ENCODE assay signal across 22 cellular contexts in the genomic region with DNA sequence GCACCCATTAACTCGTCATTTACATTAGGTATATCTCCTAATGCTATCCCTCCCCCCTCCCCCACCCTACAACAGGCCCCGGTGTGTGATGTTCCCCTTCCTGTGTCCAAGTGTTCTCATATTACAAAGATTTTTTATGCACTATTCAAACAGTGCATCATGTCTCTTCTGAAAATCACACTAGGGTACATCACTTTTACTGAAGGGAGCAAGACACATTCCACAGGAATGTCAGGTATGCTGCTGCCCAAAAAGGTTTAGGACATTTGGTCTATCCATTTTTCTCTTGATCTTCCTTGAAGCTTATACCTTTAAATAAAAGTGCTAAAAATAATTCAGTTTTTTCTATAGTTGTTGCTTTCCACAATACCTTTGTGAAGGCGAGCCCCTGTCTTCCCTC. TPM values are rescaled to one million over a fixed set of nuclear protein-coding genes. Genes with fewer than 3 reads are reported as not detected.
A peak's percentile ranks its signal among the peaks of the same experiment; 100 is the strongest.
DNase-seq lines count a peak whose midpoint lies in the region; ATAC-seq, FAIRE-seq and TF ChIP-seq lines count a peak whose summit lies in the region.
"Had no signal": no experiment of that assay in that cellular context is flagged by ENCODE, and none has a peak within 500 bp of the region (broad histone marks: within the 10 kb centered on the region; RNA-seq: fewer than 3 reads in every experiment).

No MANE protein-coding gene starts in this region.

- H3K4me2 ChIP-seq in GM23248 (ENCODE audit: unreplicated experiment) (no peak overlapping the region), PC-3 (ENCODE audit: low read length) (no peak overlapping the region), mesendoderm (ENCODE audit: low read length) (no peak overlapping the region)
- H3K4me2 ChIP-seq: A549, KMS-11, PC-9 had no signal

- no peak overlapping the region for H3K18ac ChIP-seq in mesendoderm (ENCODE audit: low read length)

- in situ Hi-C loops in GM23248 (cut with MboI), result no loop called here

- H2AFZ ChIP-seq in GM23248 (no peak overlapping the region), PC-3 (ENCODE audit: low read length) (no peak overlapping the region)
- H2AFZ ChIP-seq: PC-9 had no signal

- no peak overlapping the region for H3K23ac ChIP-seq in mesendoderm (ENCODE audit: low read length)

- ATAC-seq in PC-3, result peak; percentile 43; the same call in 1 of the 2 replicates

- intact Hi-C loops in PC-3 (cut with micrococcal nuclease), result loop anchor here (5.0 to 10.0 kb wide), 2 partner anchors 453 to 881 kb away; no protein-coding TSS in a partner anchor

- H2AK5ac ChIP-seq in mesendoderm (ENCODE audit: low read length), result no peak overlapping the region

- no peak overlapping the region for H3K27ac ChIP-seq in GM23248
- no peak overlapping the region for H3K27ac ChIP-seq in PC-3 (ENCODE audit: low read length)
- H3K27ac ChIP-seq in mesendoderm (ENCODE audit: low read depth, low read length), result no peak overlapping the region
- H3K27ac ChIP-seq: A549, KMS-11, PC-9, SJSA1 had no signal

- H3K79me1 ChIP-seq in mesendoderm (ENCODE audit: low read length), result no peaks in the 10 kb centered on the region

- peaks cover 2% of the 10 kb centered on the region; the same call in 1 of the 2 replicates for H3K4me1 ChIP-seq in GM23248 (ENCODE audit: insufficient read depth)
- H3K4me1 ChIP-seq in PC-3 (ENCODE audit: insufficient read depth, low read length), result 0 out of 2 replicates have a peak, but pooled peaks cover 3% of the 10 kb centered on the region
- H3K4me1 ChIP-seq in mesendoderm (ENCODE audit: control insufficient read depth, low read depth, low read length), result no peaks in the 10 kb centered on the region
- H3K4me1 ChIP-seq: A549, SJSA1 had no signal

- no peak overlapping the region for H3K4ac ChIP-seq in mesendoderm (ENCODE audit: low read depth, low read length)

- TF ChIP-seq CTCF in PC-3 (conservative IDR thresholded peaks at IDR 0.05; ENCODE audit: low read depth, low read length) (no peak), bronchial epithelial cell (IDR thresholded peaks at IDR 0.05; ENCODE audit: insufficient read depth, low read length, severe bottlenecking) (no peak)

- 68 to 77% methylated on average over 2 to 3 of the region's 3 CpGs for WGBS in GM23248 (ENCODE audit: low coverage in 1 of 2, low lambda C conversion rate in 2 of 2, missing lambda C conversion rate in 2 of 2), 2 experiments
- WGBS in mesendoderm (ENCODE audit: extremely low coverage, insufficient coverage, low lambda C conversion rate), result no CpG with 5 or more reads among the region's 3 CpGs

- H3K9me3 ChIP-seq in GM23248 (ENCODE audit: low read depth) (no peaks in the 10 kb centered on the region), PC-3 (ENCODE audit: low read length) (no peaks in the 10 kb centered on the region)
- H3K9me3 ChIP-seq: A549, SJSA1 had no signal

- no peak for FAIRE-seq in bronchial epithelial cell (lab: Jason Lieb, UNC)
- FAIRE-seq: A549, GM12891, H1 had no signal

- H2BK5ac ChIP-seq in mesendoderm (ENCODE audit: low read length), result no peak overlapping the region

- H3K9ac ChIP-seq in GM23248 (no peak overlapping the region), PC-3 (ENCODE audit: low read length) (no peak overlapping the region), mesendoderm (ENCODE audit: low read length) (no peak overlapping the region)
- H3K9ac ChIP-seq: KMS-11 had no signal

- H3K4me3 ChIP-seq in GM23248 (no peak overlapping the region), PC-3 (ENCODE audit: low read length) (no peak overlapping the region), bronchial epithelial cell (ENCODE audit: low read depth, low read length) (no peak overlapping the region), mesendoderm (ENCODE audit: low read length) (no peak overlapping the region)
- H3K4me3 ChIP-seq: A549, PC-9, SJSA1 had no signal

- CTCF ChIA-PET in PC-3 (lab: Charles Lee), result no interaction called here

- H2BK15ac ChIP-seq in mesendoderm (replicated peaks; ENCODE audit: low read depth), result no peak overlapping the region

- no peak overlapping the region for H4K5ac ChIP-seq in mesendoderm (ENCODE audit: low read length)

- H3K9me2 ChIP-seq in GM23248 (ENCODE audit: insufficient read depth), result no peaks in the 10 kb centered on the region
- no peaks in the 10 kb centered on the region for H3K9me2 ChIP-seq in PC-3 (replicated peaks; ENCODE audit: low read length)

- H3K27me3 ChIP-seq in GM23248 (replicated peaks; ENCODE audit: insufficient read depth), result peaks cover 4% of the 10 kb centered on the region; the same call in 1 of the 2 replicates
- H3K27me3 ChIP-seq in PC-3 (ENCODE audit: low read length), result peaks cover 5% of the 10 kb centered on the region; the same call in 1 of the 2 replicates
- H3K27me3 ChIP-seq in bronchial epithelial cell (ENCODE audit: control insufficient read depth, insufficient read depth, low read length), result no peaks in the 10 kb centered on the region
- no peaks in the 10 kb centered on the region for H3K27me3 ChIP-seq in mesendoderm (ENCODE audit: insufficient read depth, low read length, poor library complexity)
- H3K27me3 ChIP-seq: SJSA1 had no signal

- no peaks in the 10 kb centered on the region for H3K79me2 ChIP-seq in GM23248 (ENCODE audit: insufficient read depth)
- no peaks in the 10 kb centered on the region for H3K79me2 ChIP-seq in PC-3 (ENCODE audit: low read length)
- H3K79me2 ChIP-seq in mesendoderm (ENCODE audit: control insufficient read depth, insufficient read depth, low read length), result no peaks in the 10 kb centered on the region

- no peak overlapping the region for H4K8ac ChIP-seq in mesendoderm (ENCODE audit: low read depth, low read length)

- H3K36me3 ChIP-seq in GM23248 (ENCODE audit: low read depth), result no peaks in the 10 kb centered on the region
- no peaks in the 10 kb centered on the region for H3K36me3 ChIP-seq in PC-3 (ENCODE audit: low read depth, low read length)
- no peaks in the 10 kb centered on the region for H3K36me3 ChIP-seq in bronchial epithelial cell (ENCODE audit: control insufficient read depth, insufficient read depth, low read length)
- H3K36me3 ChIP-seq in mesendoderm (ENCODE audit: control insufficient read depth, insufficient read depth, low read length), result no peaks in the 10 kb centered on the region
- H3K36me3 ChIP-seq: SJSA1 had no signal

- POLR2A ChIA-PET in PC-3 (lab: Charles Lee; ENCODE audit: unreplicated experiment), result no interaction called here

- no TSS peak for BruUV-seq in PC-3 (replicated peaks; lab: Mats Ljungman, UMichigan)

- H2BK120ac ChIP-seq in mesendoderm (ENCODE audit: low read depth, low read length), result no peak overlapping the region

- no peak overlapping the region for H3K56ac ChIP-seq in mesendoderm (ENCODE audit: low read length)

- H4K20me1 ChIP-seq in GM23248 (ENCODE audit: insufficient read depth) (no peaks in the 10 kb centered on the region), PC-3 (ENCODE audit: low read length) (no peaks in the 10 kb centered on the region)

- no peaks in the 10 kb centered on the region for H3F3A ChIP-seq in GM23248 (ENCODE audit: insufficient read depth)
- H3F3A ChIP-seq in PC-3 (ENCODE audit: low read length, unreplicated experiment), result no peaks in the 10 kb centered on the region

- DNase-seq in GM23248, result peak; percentile 1
- DNase-seq in PC-3, result peak; percentile 38
- DNase-seq in bronchial epithelial cell (ENCODE audit: low read depth), result peak; percentile 10
- DNase-seq in mesendoderm, result peak; percentile 27
- no peak for DNase-seq in pons (ENCODE audit: low spot score)
- DNase-seq in activated CD4-positive, alpha-beta T cell treated with anti-CD3 and anti-CD28 coated beads, Interleukin-2, amount 50 U/mL, for 1 hour, result no peak
- no peak for DNase-seq in NOMO-1 treated with dmso at 0.1 percent for 144 hours (lab: John Stamatoyannopoulos, UW; ENCODE audit: unreplicated experiment)
- DNase-seq: CD4-positive, alpha-beta memory T cell; DMS79; GF-D8; NCI-H1930; NCI-H524 treated with DMSO at 0.1 percent for 48 hours; NCI-H774; PC-9; Right ventricle myocardium superior had no signal

RNA-seq across cellular contexts. Expression of a gene that starts 9.2 kb away (rescaled TPM):
- total RNA-seq in GM23248 (2014; rRNA removed; shearing (Covaris generic)), result under 0.01 TPM in 1 of 2 replicates, not detected in the other
- 0.05 TPM in 1 of 2 replicates, not detected in the other for polyA plus RNA-seq in GM23248 (2016; fragmentation: Nextera tagmentation; extraction: Ambion mirVana)
- total RNA-seq in PC-3 (2014; rRNA removed), result 0.33 TPM in 1 of 2 replicates, not detected in the other
- total RNA-seq in bronchial epithelial cell, result under 0.01 TPM in 2 replicates
- 0.11 TPM for polyA plus RNA-seq in mesendoderm (2013, experiment 1 of 2)
- 0.15 TPM for polyA plus RNA-seq in mesendoderm (2013, experiment 2 of 2)
- total RNA-seq: CD4-positive, alpha-beta memory T cell; PC-9; T-helper 1 cell treated with Interleukin-12 subunit alpha and Interleukin-12 subunit beta and Interleukin-4 antibody, amounts not matched to agents 30 ng/mL and 1 ng/mL, for 36 hours had no signal
- polyA plus RNA-seq: A549; CD4-positive, alpha-beta memory T cell; IgD-negative memory B cell had no signal

Comparison
In these comparisons a context has a peak if more than half of its experiments do, and no peak if none do; other contexts are left out.
1. DNase-seq: peak in GM23248 (single experiment), PC-3 (single experiment), bronchial epithelial cell (single experiment) and mesendoderm (single experiment); none in pons (single experiment), activated CD4-positive, alpha-beta T cell treated with anti-CD3 and anti-CD28 coated beads, Interleukin-2, amount 50 U/mL, for 1 hour (single experiment) and NOMO-1 treated with dmso at 0.1 percent for 144 hours (single experiment).